ENCODE assay signal across 7 cellular contexts in the genomic region with DNA sequence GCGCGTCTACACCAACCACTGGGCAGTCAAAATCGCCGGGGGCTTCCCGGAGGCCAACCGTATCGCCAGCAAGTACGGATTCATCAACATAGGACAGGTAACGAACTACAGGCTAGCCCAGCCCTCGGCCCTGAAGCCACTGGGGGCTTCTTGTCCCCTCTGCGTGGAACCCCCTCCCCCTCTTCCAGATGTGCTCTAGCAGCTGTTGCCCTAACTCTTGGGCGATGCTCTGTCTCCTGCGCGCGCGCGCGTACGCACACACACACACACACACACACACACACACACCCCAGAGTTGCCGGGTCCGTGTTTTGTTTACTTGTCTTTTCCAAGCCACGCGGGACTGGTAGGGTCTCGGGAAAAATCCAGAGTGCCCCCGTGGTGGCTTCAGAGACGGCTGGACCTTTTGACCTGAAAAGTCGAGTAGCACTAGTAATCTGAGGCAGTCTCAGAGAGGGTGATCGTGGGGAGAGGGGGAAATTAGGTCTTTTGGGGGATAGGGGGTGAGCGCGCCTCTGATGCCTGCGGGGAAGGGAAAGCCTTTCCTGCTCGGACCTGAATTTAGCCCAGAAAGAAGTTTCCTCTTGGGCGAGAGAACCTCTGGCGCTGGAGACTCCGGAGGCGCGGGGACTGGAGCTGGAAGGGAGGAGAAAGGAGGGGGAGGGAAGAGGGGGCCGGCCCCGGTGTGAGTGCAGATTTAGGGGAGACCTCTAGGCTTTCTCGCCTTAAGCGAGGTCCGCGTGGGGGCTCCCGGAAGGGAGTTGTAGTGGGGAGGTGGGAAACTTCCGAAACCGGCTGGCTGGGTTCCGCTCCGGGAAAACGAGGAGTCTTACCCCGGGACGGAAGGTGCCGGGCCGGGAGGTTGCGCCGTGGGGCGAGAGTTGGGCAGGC. TPM values are rescaled to one million over a fixed set of nuclear protein-coding genes. Genes with fewer than 3 reads are reported as not detected.
DNase-seq lines count a peak whose midpoint lies in the region; ATAC-seq and TF ChIP-seq lines count a peak whose summit lies in the region.

No MANE protein-coding gene starts in this region.

- no peak overlapping the region for H3K9ac ChIP-seq in liver (ENCODE audit: low read depth in 1 of 2, low read length in 2 of 2)

- H3K4me1 ChIP-seq in HAP-1 (peaks cover 8% of the 10 kb centered on the region), liver (ENCODE audit: control insufficient read depth in 4 of 4, insufficient read depth in 4 of 4, low read length in 3 of 4) (peaks cover 5 to 37% (median 18%) of the 10 kb centered on the region in 4 donors)

- H3K9me3 ChIP-seq in HAP-1, result no peaks in the 10 kb centered on the region
- no peaks in the 10 kb centered on the region for H3K9me3 ChIP-seq in liver (ENCODE audit: control insufficient read depth in 4 of 4, low read length in 3 of 4)

- ATAC-seq in GM18517 (IDR thresholded peaks at IDR 0.05; ENCODE audit: unreplicated experiment), result no peak
- ATAC-seq in HG02885 (IDR thresholded peaks at IDR 0.05; ENCODE audit: poor library complexity, unreplicated experiment), result no peak

- WGBS in liver, result 2% methylated on average over 56 of the region's 56 CpGs

- DNase-seq in HAP-1 (ENCODE audit: low spot score in 2 of 2) (peak in 1 of 2 experiments; percentile 29), dedifferentiated amniotic fluid mesenchymal stem cell (ENCODE audit: extremely low spot score) (peak; percentile 28)
- peak; percentile 27 for DNase-seq in stimulated activated CD4-positive, alpha-beta T cell treated with anti-CD3 and anti-CD28 coated beads, Interleukin-4, amount 100 ng/mL, for 24 hours

- H3K36me3 ChIP-seq in HAP-1 (replicated peaks) (no peaks in the 10 kb centered on the region), liver (ENCODE audit: control insufficient read depth in 4 of 4, insufficient read depth in 3 of 4, low read depth in 1 of 4, low read length in 3 of 4) (no peaks in the 10 kb centered on the region)

- no peak for TF ChIP-seq RAD21 in liver (IDR thresholded peaks at IDR 0.05)

- H3K4me3 ChIP-seq in HAP-1 (peak overlapping the region; percentile 78), liver (ENCODE audit: low read depth in 1 of 3, low read length in 3 of 3) (peak overlapping the region; percentile 59 to 87 (median 67))

- peaks cover 4% of the 10 kb centered on the region; the same call in 1 of the 2 replicates for H3K27me3 ChIP-seq in HAP-1 (ENCODE audit: low read depth)
- no peaks in the 10 kb centered on the region for H3K27me3 ChIP-seq in liver (ENCODE audit: control insufficient read depth in 4 of 4, insufficient read depth in 4 of 4, low read length in 3 of 4)

- H3K27ac ChIP-seq in VCaP (peak overlapping the region; percentile 42), liver (ENCODE audit: low read depth in 1 of 2, low read length in 2 of 2) (peak overlapping the region; percentile 61 to 75)

- in situ Hi-C loops in HAP-1 (cut with MboI; ENCODE audit: low sequenced_read_pairs), result no loop called here

- TF ChIP-seq CTCF in VCaP (conservative IDR thresholded peaks at IDR 0.05), result no peak
- no peak for TF ChIP-seq CTCF in liver (IDR thresholded peaks at IDR 0.05; ENCODE audit: low read depth, low read length, missing input control)

TF ChIP-seq in liver, 16 proteins besides CTCF, POLR2A, EP300 and RAD21:
- TF ChIP-seq, protein P1, sequence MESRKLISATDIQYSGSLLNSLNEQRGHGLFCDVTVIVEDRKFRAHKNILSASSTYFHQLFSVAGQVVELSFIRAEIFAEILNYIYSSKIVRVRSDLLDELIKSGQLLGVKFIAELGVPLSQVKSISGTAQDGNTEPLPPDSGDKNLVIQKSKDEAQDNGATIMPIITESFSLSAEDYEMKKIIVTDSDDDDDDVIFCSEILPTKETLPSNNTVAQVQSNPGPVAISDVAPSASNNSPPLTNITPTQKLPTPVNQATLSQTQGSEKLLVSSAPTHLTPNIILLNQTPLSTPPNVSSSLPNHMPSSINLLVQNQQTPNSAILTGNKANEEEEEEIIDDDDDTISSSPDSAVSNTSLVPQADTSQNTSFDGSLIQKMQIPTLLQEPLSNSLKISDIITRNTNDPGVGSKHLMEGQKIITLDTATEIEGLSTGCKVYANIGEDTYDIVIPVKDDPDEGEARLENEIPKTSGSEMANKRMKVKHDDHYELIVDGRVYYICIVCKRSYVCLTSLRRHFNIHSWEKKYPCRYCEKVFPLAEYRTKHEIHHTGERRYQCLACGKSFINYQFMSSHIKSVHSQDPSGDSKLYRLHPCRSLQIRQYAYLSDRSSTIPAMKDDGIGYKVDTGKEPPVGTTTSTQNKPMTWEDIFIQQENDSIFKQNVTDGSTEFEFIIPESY (IDR thresholded peaks at IDR 0.05), result no peak
- TF ChIP-seq TAF1 (conservative IDR thresholded peaks at IDR 0.05) (no peak), YY1 (IDR thresholded peaks at IDR 0.05) (no peak), NR2F2 (IDR thresholded peaks at IDR 0.05) (no peak), GABPA (IDR thresholded peaks at IDR 0.05 in 1 of 2, conservative IDR thresholded peaks at IDR 0.05 in 1 of 2) (no peak), FOXA1 (IDR thresholded peaks at IDR 0.05) (no peak), SP1 (IDR thresholded peaks at IDR 0.05) (no peak), RXRA (IDR thresholded peaks at IDR 0.05) (no peak), EGR1 (IDR thresholded peaks at IDR 0.05; ENCODE audit: low read depth in 2 of 2) (no peak), HNF4G (IDR thresholded peaks at IDR 0.05) (no peak), HNF4A (conservative IDR thresholded peaks at IDR 0.05) (no peak), FOXA2 (IDR thresholded peaks at IDR 0.05) (no peak), JUND (IDR thresholded peaks at IDR 0.05) (no peak)
- TF ChIP-seq, protein P2, sequence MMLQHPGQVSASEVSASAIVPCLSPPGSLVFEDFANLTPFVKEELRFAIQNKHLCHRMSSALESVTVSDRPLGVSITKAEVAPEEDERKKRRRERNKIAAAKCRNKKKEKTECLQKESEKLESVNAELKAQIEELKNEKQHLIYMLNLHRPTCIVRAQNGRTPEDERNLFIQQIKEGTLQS (IDR thresholded peaks at IDR 0.05), result no peak
- TF ChIP-seq, protein P3, sequence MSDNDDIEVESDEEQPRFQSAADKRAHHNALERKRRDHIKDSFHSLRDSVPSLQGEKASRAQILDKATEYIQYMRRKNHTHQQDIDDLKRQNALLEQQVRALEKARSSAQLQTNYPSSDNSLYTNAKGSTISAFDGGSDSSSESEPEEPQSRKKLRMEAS (IDR thresholded peaks at IDR 0.05), result no peak
- TF ChIP-seq, protein P4, sequence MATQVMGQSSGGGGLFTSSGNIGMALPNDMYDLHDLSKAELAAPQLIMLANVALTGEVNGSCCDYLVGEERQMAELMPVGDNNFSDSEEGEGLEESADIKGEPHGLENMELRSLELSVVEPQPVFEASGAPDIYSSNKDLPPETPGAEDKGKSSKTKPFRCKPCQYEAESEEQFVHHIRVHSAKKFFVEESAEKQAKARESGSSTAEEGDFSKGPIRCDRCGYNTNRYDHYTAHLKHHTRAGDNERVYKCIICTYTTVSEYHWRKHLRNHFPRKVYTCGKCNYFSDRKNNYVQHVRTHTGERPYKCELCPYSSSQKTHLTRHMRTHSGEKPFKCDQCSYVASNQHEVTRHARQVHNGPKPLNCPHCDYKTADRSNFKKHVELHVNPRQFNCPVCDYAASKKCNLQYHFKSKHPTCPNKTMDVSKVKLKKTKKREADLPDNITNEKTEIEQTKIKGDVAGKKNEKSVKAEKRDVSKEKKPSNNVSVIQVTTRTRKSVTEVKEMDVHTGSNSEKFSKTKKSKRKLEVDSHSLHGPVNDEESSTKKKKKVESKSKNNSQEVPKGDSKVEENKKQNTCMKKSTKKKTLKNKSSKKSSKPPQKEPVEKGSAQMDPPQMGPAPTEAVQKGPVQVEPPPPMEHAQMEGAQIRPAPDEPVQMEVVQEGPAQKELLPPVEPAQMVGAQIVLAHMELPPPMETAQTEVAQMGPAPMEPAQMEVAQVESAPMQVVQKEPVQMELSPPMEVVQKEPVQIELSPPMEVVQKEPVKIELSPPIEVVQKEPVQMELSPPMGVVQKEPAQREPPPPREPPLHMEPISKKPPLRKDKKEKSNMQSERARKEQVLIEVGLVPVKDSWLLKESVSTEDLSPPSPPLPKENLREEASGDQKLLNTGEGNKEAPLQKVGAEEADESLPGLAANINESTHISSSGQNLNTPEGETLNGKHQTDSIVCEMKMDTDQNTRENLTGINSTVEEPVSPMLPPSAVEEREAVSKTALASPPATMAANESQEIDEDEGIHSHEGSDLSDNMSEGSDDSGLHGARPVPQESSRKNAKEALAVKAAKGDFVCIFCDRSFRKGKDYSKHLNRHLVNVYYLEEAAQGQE (IDR thresholded peaks at IDR 0.05), result no peak
TF ChIP-seq in liver: peak in this region for 0.

RNA-seq across cellular contexts. Expression of a gene that starts 1.0 kb away (rescaled TPM):
- 1 to 10 TPM in 1 of 2 donors, under 1 TPM in 1; 0.93 to 3.6 TPM for total RNA-seq in liver
- under 1 TPM; 0.58 to 0.71 TPM for polyA plus RNA-seq in liver
